ENCODE assay signal across 14 cellular contexts in genomic region chr7:80087051-80087767, GRCh38. TPM values are rescaled to one million over a fixed set of nuclear protein-coding genes. Genes with fewer than 3 reads are reported as not detected.
DNase-seq lines count a peak whose midpoint lies in the region; TF ChIP-seq lines count a peak whose summit lies in the region.
"Had no signal": no experiment of that assay in that cellular context is flagged by ENCODE, and none has a peak within 500 bp of the region (broad histone marks: within the 10 kb centered on the region; RNA-seq: fewer than 3 reads in every experiment).

No MANE protein-coding gene starts in this region.

- intact Hi-C loops in transverse colon (cut with DNase I; ENCODE audit: low total_unique reads) = no loop called here

- no peak overlapping the region for H3K4me3 ChIP-seq in transverse colon
- H3K4me3 ChIP-seq: suprapubic skin had no signal

- DNase-seq in HS-27A (ENCODE audit: low read depth) (peak; percentile 64), astrocyte of the hippocampus (ENCODE audit: low read depth, low spot score) (peak; percentile 90), kidney glomerular epithelial cell (lab: John Stamatoyannopoulos, UW) (peak; percentile 8), transverse colon (no peak), NCI-H1417 treated with DMSO at 0.1 percent for 48 hours (lab: John Stamatoyannopoulos, UW) (no peak), NCI-H526 (lab: John Stamatoyannopoulos, UW) (no peak)
- no peak for DNase-seq in stimulated activated CD4-positive, alpha-beta T cell treated with anti-CD3 and anti-CD28 coated beads, Interleukin-1b, Interleukin-23, amount 100 ng/mL, for 48 hours
- DNase-seq: COR-L47, dorsolateral prefrontal cortex, glutamatergic neuron, MV-4-11, NCI-H345, RPMI8226 had no signal

- no peak for TF ChIP-seq EP300 in transverse colon (IDR thresholded peaks at IDR 0.05; ENCODE audit: low read depth)

- 66 to 71% methylated on average over 5 to 11 of the region's 11 CpGs for WGBS in transverse colon (ENCODE audit: low coverage in 1 of 2), 2 donors

- TF ChIP-seq CTCF in transverse colon (IDR thresholded peaks at IDR 0.05) = no peak

- peaks cover 0 to 13% (median 0%) of the 10 kb centered on the region in 4 donors for H3K4me1 ChIP-seq in transverse colon

- H3K27ac ChIP-seq in transverse colon = peak overlapping the region; percentile 6 to 52 (median 32)
- H3K27ac ChIP-seq: suprapubic skin had no signal

- TF ChIP-seq POLR2A in transverse colon (IDR thresholded peaks at IDR 0.05) = no peak

- in situ Hi-C loops in transverse colon (cut with MboI; ENCODE audit: low pct_ligation_motif_present in 1 of 4, low pct_unique_long_range_greater_than_20kb in 1 of 4, low sequenced_read_pairs in 3 of 4) = loop anchor here in 3 of 4 donors (25.0 kb wide), 1 partner anchor 300 kb away; no protein-coding TSS in a partner anchor

- H3K9me3 ChIP-seq in transverse colon = no peaks in the 10 kb centered on the region
- H3K9me3 ChIP-seq: suprapubic skin had no signal

- H3K36me3 ChIP-seq in transverse colon = no peaks in the 10 kb centered on the region
- H3K36me3 ChIP-seq: suprapubic skin had no signal

- no peaks in the 10 kb centered on the region for H3K27me3 ChIP-seq in transverse colon
- H3K27me3 ChIP-seq: dorsolateral prefrontal cortex, suprapubic skin had no signal

RNA-seq across cellular contexts. Expression of gene GNAI1, which starts 47.4 kb away (rescaled TPM):
- total RNA-seq in transverse colon = 10 to 100 TPM in 3 of 4 donors, 1 to 10 TPM in 1; 3.0 to 46.0 (median 37.4) TPM

Comparison
In these comparisons a context has a peak if more than half of its experiments do, and no peak if none do; other contexts are left out.
1. DNase-seq: peak in HS-27A (single experiment), astrocyte of the hippocampus (single experiment) and kidney glomerular epithelial cell (single experiment); none in transverse colon (single experiment), NCI-H1417 treated with DMSO at 0.1 percent for 48 hours (single experiment), stimulated activated CD4-positive, alpha-beta T cell treated with anti-CD3 and anti-CD28 coated beads, Interleukin-1b, Interleukin-23, amount 100 ng/mL, for 48 hours (single experiment) and NCI-H526 (0 of 2).